In genomic region chr2:48092846-48093498, GRCh38 we compare ENCODE assay signal across 13 cellular contexts.
"Had no signal": no experiment of that assay in that cellular context is flagged by ENCODE, and none has a peak within 500 bp of the region (broad histone marks: within the 10 kb centered on the region; RNA-seq: fewer than 3 reads in every experiment).

No MANE protein-coding gene starts in this region.

- H3K4me1 ChIP-seq: ascending aorta, parathyroid adenoma, stomach, vagina had no signal

- DNase-seq: activated B cell treated with CpG ODN at 0.5 μM for 24 hours; activated CD4-positive, alpha-beta T cell treated with anti-CD3 and anti-CD28 coated beads, Interleukin-2, amount 10 ng/mL, durations not matched to agents 24 days and 14 days; activated naive CD4-positive, alpha-beta T cell; activated naive CD8-positive, alpha-beta T cell treated with anti-CD3 and anti-CD28 coated beads, Interleukin-2, amount 50 U/mL, for 24 hours; hypothalamus; left cardiac atrium; stomach; T-helper 17 cell had no signal

- H3K4me3 ChIP-seq: ascending aorta, lung, skin epidermis, stomach, vagina had no signal

- ATAC-seq: activated naive CD8-positive, alpha-beta T cell treated with anti-CD3 and anti-CD28 coated beads, Interleukin-2, amount 50 U/mL, for 24 hours; T-helper 17 cell had no signal

- H3K79me2 ChIP-seq: parathyroid adenoma had no signal

- H3K27ac ChIP-seq: ascending aorta, parathyroid adenoma, stomach, vagina had no signal

- H3K9me3 ChIP-seq: ascending aorta, vagina had no signal

- H3K36me3 ChIP-seq: ascending aorta, stomach, vagina had no signal

- H3K9ac ChIP-seq: parathyroid adenoma had no signal

- H3K27me3 ChIP-seq: ascending aorta, stomach, vagina had no signal

- H2AFZ ChIP-seq: parathyroid adenoma had no signal
